In genomic region chr6:89950879-89951391, GRCh38 we compare ENCODE assay signal across 1 cellular context.
TF ChIP-seq lines count a peak whose summit lies in the region.

No MANE protein-coding gene starts in this region.

TF ChIP-seq in SK-N-SH, 30 proteins besides CTCF, POLR2A, EP300 and RAD21 (continued from another document):
- TF ChIP-seq REST (IDR thresholded peaks at IDR 0.05; ENCODE audit: low read depth, low read length): no peak
- no peak for TF ChIP-seq SIN3A (IDR thresholded peaks at IDR 0.05; ENCODE audit: borderline replicate concordance, low read depth, low read length)
- TF ChIP-seq ELF1 (IDR thresholded peaks at IDR 0.05): no peak
- no peak for TF ChIP-seq FOXJ3 (CRISPR knock-in tag; IDR thresholded peaks at IDR 0.05)
- no peak for TF ChIP-seq GABPA (IDR thresholded peaks at IDR 0.05; ENCODE audit: low read depth)
- TF ChIP-seq, protein P1, sequence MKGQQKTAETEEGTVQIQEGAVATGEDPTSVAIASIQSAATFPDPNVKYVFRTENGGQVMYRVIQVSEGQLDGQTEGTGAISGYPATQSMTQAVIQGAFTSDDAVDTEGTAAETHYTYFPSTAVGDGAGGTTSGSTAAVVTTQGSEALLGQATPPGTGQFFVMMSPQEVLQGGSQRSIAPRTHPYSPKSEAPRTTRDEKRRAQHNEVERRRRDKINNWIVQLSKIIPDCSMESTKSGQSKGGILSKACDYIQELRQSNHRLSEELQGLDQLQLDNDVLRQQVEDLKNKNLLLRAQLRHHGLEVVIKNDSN (IDR thresholded peaks at IDR 0.05; ENCODE audit: borderline replicate concordance, low read depth): no peak
- no peak for TF ChIP-seq YY1 (IDR thresholded peaks at IDR 0.05; ENCODE audit: low read depth)
- no peak for TF ChIP-seq NRF1 (IDR thresholded peaks at IDR 0.05; ENCODE audit: low read depth, low read length)
- TF ChIP-seq MXI1 (IDR thresholded peaks at IDR 0.05; ENCODE audit: low read depth, low read length): no peak
TF ChIP-seq in SK-N-SH: peak in this region for 0.
